14 cellular contexts compared by ENCODE assay signal in the genomic region with DNA sequence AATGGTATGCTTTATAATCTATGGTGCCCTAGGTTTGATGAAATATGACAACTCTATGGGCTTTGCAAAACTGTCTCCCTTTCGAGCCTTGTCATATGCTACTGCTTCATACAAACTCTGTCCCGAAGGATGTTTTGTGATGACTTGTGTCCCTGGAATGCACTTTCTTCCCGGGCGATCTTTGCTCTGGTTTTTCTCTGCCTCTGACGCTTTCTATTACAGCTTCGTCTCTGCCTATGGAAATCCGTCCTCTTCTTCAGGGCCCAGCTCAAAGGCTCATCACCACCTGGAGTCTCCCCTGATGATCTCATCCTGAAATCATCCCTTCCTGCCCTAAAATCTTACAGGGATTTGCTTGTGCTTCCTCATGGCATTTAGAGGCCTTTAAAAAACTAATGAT.
A peak's percentile ranks its signal among the peaks of the same experiment; 100 is the strongest.
DNase-seq lines count a peak whose midpoint lies in the region; ATAC-seq and TF ChIP-seq lines count a peak whose summit lies in the region.
"Had no signal": no experiment of that assay in that cellular context is flagged by ENCODE, and none has a peak within 500 bp of the region (broad histone marks: within the 10 kb centered on the region; RNA-seq: fewer than 3 reads in every experiment).

No MANE protein-coding gene starts in this region.

- H3K9me3 Mint-ChIP-seq in naive thymus-derived CD8-positive, alpha-beta T cell = no peaks in the 10 kb centered on the region
- H3K9me3 Mint-ChIP-seq: activated naive CD4-positive, alpha-beta T cell treated with anti-CD3 and anti-CD28 coated beads, Interleukin-2, amount 10 ng/mL, durations not matched to agents 7 days and 5 days; memory B cell had no signal

- peak; percentile 62 for ATAC-seq in body of pancreas
- no peak for ATAC-seq in naive thymus-derived CD8-positive, alpha-beta T cell
- ATAC-seq in upper lobe of right lung = no peak

- no peaks in the 10 kb centered on the region for H3K27me3 Mint-ChIP-seq in naive thymus-derived CD8-positive, alpha-beta T cell

- H3K27ac Mint-ChIP-seq in naive thymus-derived CD8-positive, alpha-beta T cell = no peak overlapping the region
- H3K27ac Mint-ChIP-seq: activated naive CD4-positive, alpha-beta T cell treated with anti-CD3 and anti-CD28 coated beads, Interleukin-2, amount 10 ng/mL, durations not matched to agents 7 days and 5 days; CD4-positive, alpha-beta memory T cell; memory B cell had no signal

- no peak overlapping the region for H3K27ac ChIP-seq in body of pancreas
- no peak overlapping the region for H3K27ac ChIP-seq in upper lobe of right lung
- H3K27ac ChIP-seq: VCaP had no signal

- H3K36me3 ChIP-seq in body of pancreas (replicated peaks in 1 of 2; ENCODE audit: insufficient read depth in 1 of 2, low read depth in 2 of 2) (no peaks in the 10 kb centered on the region), upper lobe of right lung (no peaks in the 10 kb centered on the region)

- POLR2A ChIA-PET in naive thymus-derived CD8-positive, alpha-beta T cell (lab: Charles Lee) = no interaction called here

- no peaks in the 10 kb centered on the region for H3K9me3 ChIP-seq in body of pancreas
- H3K9me3 ChIP-seq in upper lobe of right lung = no peaks in the 10 kb centered on the region

- TF ChIP-seq POLR2A in body of pancreas (IDR thresholded peaks at IDR 0.05) = no peak

- H3K27me3 ChIP-seq in body of pancreas (no peaks in the 10 kb centered on the region), upper lobe of right lung (no peaks in the 10 kb centered on the region)

- no peaks in the 10 kb centered on the region for H3K36me3 Mint-ChIP-seq in naive thymus-derived CD8-positive, alpha-beta T cell
- H3K36me3 Mint-ChIP-seq: activated naive CD4-positive, alpha-beta T cell treated with anti-CD3 and anti-CD28 coated beads, Interleukin-2, amount 10 ng/mL, durations not matched to agents 7 days and 5 days; CD4-positive, alpha-beta memory T cell; memory B cell had no signal

- DNase-seq in AG08395 (ENCODE audit: low spot score) (peak; percentile 77), HT1080 (ENCODE audit: low read depth) (peak; percentile 97), body of pancreas (no peak), islet precursor cell (peak; percentile 98), OCI-M2 (lab: John Stamatoyannopoulos, UW; ENCODE audit: unreplicated experiment) (no peak), upper lobe of right lung (no peak), SW 1271 (lab: John Stamatoyannopoulos, UW) (no peak)
- no peak for DNase-seq in naive thymus-derived CD8-positive, alpha-beta T cell
- DNase-seq: activated naive CD4-positive, alpha-beta T cell treated with anti-CD3 and anti-CD28 coated beads, Interleukin-2, amount 10 ng/mL, durations not matched to agents 7 days and 5 days; CD4-positive, alpha-beta memory T cell; erythroblast; MV-4-11 had no signal

- H3K4me1 ChIP-seq in body of pancreas (peaks cover 7% of the 10 kb centered on the region), upper lobe of right lung (no peaks in the 10 kb centered on the region)

- TF ChIP-seq CTCF in body of pancreas (IDR thresholded peaks at IDR 0.05) = no peak
- TF ChIP-seq CTCF in upper lobe of right lung (IDR thresholded peaks at IDR 0.05) = no peak

- peaks cover 0 to 5% (median 0%) of the 10 kb centered on the region in 4 donors for H3K4me1 Mint-ChIP-seq in naive thymus-derived CD8-positive, alpha-beta T cell
- H3K4me1 Mint-ChIP-seq: CD4-positive, alpha-beta memory T cell; memory B cell had no signal

- intact Hi-C loops in body of pancreas (cut with DNase I) = no loop called here
- intact Hi-C loops in upper lobe of right lung (cut with DNase I) = no loop called here

- 54 to 60% methylated on average over 7 of the region's 7 CpGs for WGBS in body of pancreas, 2 donors

- H3K4me3 Mint-ChIP-seq in naive thymus-derived CD8-positive, alpha-beta T cell = no peak overlapping the region
- H3K4me3 Mint-ChIP-seq: activated naive CD4-positive, alpha-beta T cell treated with anti-CD3 and anti-CD28 coated beads, Interleukin-2, amount 10 ng/mL, durations not matched to agents 7 days and 5 days; CD4-positive, alpha-beta memory T cell; memory B cell had no signal

- no peak overlapping the region for H3K4me3 ChIP-seq in body of pancreas
- no peak overlapping the region for H3K4me3 ChIP-seq in upper lobe of right lung

Comparison
In these comparisons a context has a peak if more than half of its experiments do, and no peak if none do; other contexts are left out.
1. DNase-seq: peak in AG08395 (single experiment), HT1080 (single experiment) and islet precursor cell (single experiment); none in body of pancreas (0 of 4), naive thymus-derived CD8-positive, alpha-beta T cell (0 of 10), OCI-M2 (single experiment), upper lobe of right lung (single experiment) and SW 1271 (0 of 2).